In the genomic region with DNA sequence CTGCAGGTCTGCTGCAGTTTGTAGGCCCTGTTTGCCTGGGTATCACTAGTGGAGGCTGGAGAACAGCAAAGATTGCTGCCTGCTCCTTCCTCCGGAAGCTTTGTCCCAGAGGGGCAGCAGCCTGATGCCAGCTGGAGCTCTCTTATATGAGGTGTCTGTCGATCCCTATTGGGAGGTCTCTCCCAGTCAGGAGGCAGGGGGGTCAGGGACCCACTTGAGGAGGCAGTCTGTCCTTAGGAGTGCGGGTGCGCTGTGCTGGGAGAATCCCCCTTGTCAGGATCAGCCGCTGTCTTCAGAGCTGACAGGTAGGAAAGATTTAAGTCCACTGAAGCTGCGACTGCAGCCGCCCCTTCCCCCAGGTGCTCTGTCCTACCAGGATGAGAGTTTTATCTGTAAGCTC, we compare ENCODE assay signal across 6 cellular contexts.
"Had no signal": no experiment of that assay in that cellular context is flagged by ENCODE, and none has a peak within 500 bp of the region (broad histone marks: within the 10 kb centered on the region; RNA-seq: fewer than 3 reads in every experiment).

No MANE protein-coding gene starts in this region.

- H3K4me2 ChIP-seq: GM23338 had no signal

- DNase-seq: H7, HCEC 1CT, IMR-90 had no signal

- ATAC-seq: GM23338, K562 had no signal

- H2AFZ ChIP-seq: GM23338 had no signal

- FAIRE-seq: HTR-8/SVneo, K562 had no signal

- H3K4me3 ChIP-seq: GM23338, K562 had no signal
